26 cellular contexts compared by ENCODE assay signal in the genomic region with DNA sequence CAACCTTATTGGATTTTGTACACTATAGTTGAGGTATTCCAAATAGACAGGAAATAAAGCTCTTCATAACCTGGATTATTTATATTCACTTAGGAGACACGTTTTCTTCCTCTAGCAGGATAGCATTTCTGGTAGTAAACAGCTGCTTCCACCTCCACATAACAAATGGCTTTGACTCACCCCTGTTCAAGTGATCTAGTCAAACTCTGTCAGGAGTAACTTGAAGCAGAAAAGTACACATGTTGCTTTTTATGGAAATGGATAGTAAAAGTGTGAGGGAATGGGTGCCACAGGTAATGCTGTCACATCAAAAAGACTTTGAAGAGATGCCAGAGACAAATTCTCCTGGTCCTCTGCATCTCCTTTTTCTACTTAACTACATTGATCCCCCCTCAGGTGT.
DNase-seq lines count a peak whose midpoint lies in the region; ATAC-seq and TF ChIP-seq lines count a peak whose summit lies in the region.
"Had no signal": no experiment of that assay in that cellular context is flagged by ENCODE, and none has a peak within 500 bp of the region (broad histone marks: within the 10 kb centered on the region; RNA-seq: fewer than 3 reads in every experiment).

No MANE protein-coding gene starts in this region.

- intact Hi-C loops in left lung (cut with DNase I) = no loop called here

- no peaks in the 10 kb centered on the region for H3K79me2 ChIP-seq in osteoblast (ENCODE audit: insufficient read depth, low read length)

- no peak overlapping the region for H3K4me2 ChIP-seq in osteoblast (ENCODE audit: insufficient read depth, low read length)
- H3K4me2 ChIP-seq: A549, BLaER1 had no signal

- H3K9me3 Mint-ChIP-seq in natural killer cell treated with Interleukin-12 subunit alpha and Interleukin-12 subunit beta and Interleukin-15 and Interleukin-18, amount 100 ng/mL, for 72 hours = peaks cover 36% of the 10 kb centered on the region

- peaks cover 10% of the 10 kb centered on the region for H3K36me3 Mint-ChIP-seq in natural killer cell treated with Interleukin-12 subunit alpha and Interleukin-12 subunit beta and Interleukin-15 and Interleukin-18, amount 100 ng/mL, for 72 hours
- H3K36me3 Mint-ChIP-seq: CD14-positive monocyte; CD4-positive, alpha-beta memory T cell; CD4-positive, CD25-positive, alpha-beta regulatory T cell; CD8-positive, alpha-beta memory T cell had no signal

- no peaks in the 10 kb centered on the region for H3K27me3 ChIP-seq in osteoblast (ENCODE audit: insufficient read depth, low read length)
- no peaks in the 10 kb centered on the region for H3K27me3 ChIP-seq in left lung
- H3K27me3 ChIP-seq: BE2C, BLaER1 had no signal

- TF ChIP-seq CTCF in osteoblast (IDR thresholded peaks at IDR 0.05; ENCODE audit: extremely low read depth, low read depth, low read length) (no peak), left lung (IDR thresholded peaks at IDR 0.05) (no peak)

- H3K27ac ChIP-seq in osteoblast (ENCODE audit: low read depth, low read length) (no peak overlapping the region), left lung (no peak overlapping the region)
- H3K27ac ChIP-seq: 22Rv1, A549, BLaER1 had no signal

- H4K20me1 ChIP-seq in osteoblast (ENCODE audit: insufficient read depth, low read length) = no peaks in the 10 kb centered on the region
- H4K20me1 ChIP-seq: BLaER1 had no signal

- no peaks in the 10 kb centered on the region for H3K27me3 Mint-ChIP-seq in natural killer cell treated with Interleukin-12 subunit alpha and Interleukin-12 subunit beta and Interleukin-15 and Interleukin-18, amount 100 ng/mL, for 72 hours
- H3K27me3 Mint-ChIP-seq: CD4-positive, alpha-beta memory T cell; CD4-positive, CD25-positive, alpha-beta regulatory T cell; CD8-positive, alpha-beta memory T cell had no signal

- H2AFZ ChIP-seq in osteoblast (ENCODE audit: low read length) = no peak overlapping the region

- H3K4me3 ChIP-seq in osteoblast (ENCODE audit: insufficient read depth, low read length) (no peak overlapping the region), left lung (no peak overlapping the region)
- H3K4me3 ChIP-seq: A549, BLaER1, GM12878 had no signal

- no peak for ATAC-seq in natural killer cell treated with Interleukin-12 subunit alpha and Interleukin-12 subunit beta and Interleukin-15 and Interleukin-18, amount 100 ng/mL, for 72 hours
- no peak for ATAC-seq in left lung
- ATAC-seq: A549, GM12878 had no signal

- DNase-seq in Ammon's horn (ENCODE audit: low spot score) = peak; percentile 27
- peak; percentile 31 for DNase-seq in DMS53 treated with DMSO at 0.1 percent for 48 hours (lab: John Stamatoyannopoulos, UW; ENCODE audit: unreplicated experiment)
- DNase-seq in LHCN-M2 (ENCODE audit: low read depth) = peak; percentile 72
- peak; percentile 55 for DNase-seq in osteoblast (ENCODE audit: insufficient read length, low spot score, missing footprints)
- DNase-seq in natural killer cell treated with Interleukin-12 subunit alpha and Interleukin-12 subunit beta and Interleukin-15 and Interleukin-18, amount 100 ng/mL, for 72 hours (ENCODE audit: low spot score) = no peak
- no peak for DNase-seq in left lung
- DNase-seq in mucosa of gallbladder (ENCODE audit: low spot score) = no peak
- no peak for DNase-seq in kidney glomerular epithelial cell (lab: John Stamatoyannopoulos, UW)
- DNase-seq: AML-193; BE2C; C1 segment of cervical spinal cord; CD4-positive, alpha-beta memory T cell; CD4-positive, CD25-positive, alpha-beta regulatory T cell; CD8-positive, alpha-beta memory T cell; COR-L47; DMS 273 treated with DMSO at 0.1 percent for 48 hours; DMS153; DMS79; DND-41; EL; GDM1 had no signal

- no peaks in the 10 kb centered on the region for H3K4me1 Mint-ChIP-seq in natural killer cell treated with Interleukin-12 subunit alpha and Interleukin-12 subunit beta and Interleukin-15 and Interleukin-18, amount 100 ng/mL, for 72 hours (ENCODE audit: low read depth in 2 of 2)
- H3K4me1 Mint-ChIP-seq: CD14-positive monocyte; CD4-positive, alpha-beta memory T cell; CD4-positive, CD25-positive, alpha-beta regulatory T cell; CD8-positive, alpha-beta memory T cell had no signal

- no peaks in the 10 kb centered on the region for H3K4me1 ChIP-seq in osteoblast (ENCODE audit: insufficient read depth, low read length)
- H3K4me1 ChIP-seq in left lung = no peaks in the 10 kb centered on the region
- H3K4me1 ChIP-seq: A549, BE2C, BLaER1 had no signal

- H3K36me3 ChIP-seq in osteoblast (ENCODE audit: insufficient read depth, low read length) (no peaks in the 10 kb centered on the region), left lung (no peaks in the 10 kb centered on the region)
- H3K36me3 ChIP-seq: BE2C, BLaER1 had no signal

- no peak overlapping the region for H3K27ac Mint-ChIP-seq in natural killer cell treated with Interleukin-12 subunit alpha and Interleukin-12 subunit beta and Interleukin-15 and Interleukin-18, amount 100 ng/mL, for 72 hours
- H3K27ac Mint-ChIP-seq: CD4-positive, alpha-beta memory T cell; CD4-positive, CD25-positive, alpha-beta regulatory T cell; CD8-positive, alpha-beta memory T cell had no signal

- no peak overlapping the region for H3K4me3 Mint-ChIP-seq in natural killer cell treated with Interleukin-12 subunit alpha and Interleukin-12 subunit beta and Interleukin-15 and Interleukin-18, amount 100 ng/mL, for 72 hours
- H3K4me3 Mint-ChIP-seq: CD14-positive monocyte; CD4-positive, alpha-beta memory T cell; CD4-positive, CD25-positive, alpha-beta regulatory T cell; CD8-positive, alpha-beta memory T cell had no signal

- H3K9me3 ChIP-seq in osteoblast (ENCODE audit: low read depth, low read length) = no peaks in the 10 kb centered on the region
- H3K9me3 ChIP-seq in left lung = peaks cover 0 to 28% of the 10 kb centered on the region in 2 donors
- H3K9me3 ChIP-seq: A549, BE2C had no signal

Comparison
In these comparisons a context has a peak if more than half of its experiments do, and no peak if none do; other contexts are left out.
1. DNase-seq: peak in Ammon's horn (single experiment), DMS53 treated with DMSO at 0.1 percent for 48 hours (single experiment), LHCN-M2 (single experiment) and osteoblast (single experiment); none in natural killer cell treated with Interleukin-12 subunit alpha and Interleukin-12 subunit beta and Interleukin-15 and Interleukin-18, amount 100 ng/mL, for 72 hours (single experiment), left lung (0 of 2), mucosa of gallbladder (single experiment) and kidney glomerular epithelial cell (single experiment).